ENCODE assay signal across 9 cellular contexts in the genomic region with DNA sequence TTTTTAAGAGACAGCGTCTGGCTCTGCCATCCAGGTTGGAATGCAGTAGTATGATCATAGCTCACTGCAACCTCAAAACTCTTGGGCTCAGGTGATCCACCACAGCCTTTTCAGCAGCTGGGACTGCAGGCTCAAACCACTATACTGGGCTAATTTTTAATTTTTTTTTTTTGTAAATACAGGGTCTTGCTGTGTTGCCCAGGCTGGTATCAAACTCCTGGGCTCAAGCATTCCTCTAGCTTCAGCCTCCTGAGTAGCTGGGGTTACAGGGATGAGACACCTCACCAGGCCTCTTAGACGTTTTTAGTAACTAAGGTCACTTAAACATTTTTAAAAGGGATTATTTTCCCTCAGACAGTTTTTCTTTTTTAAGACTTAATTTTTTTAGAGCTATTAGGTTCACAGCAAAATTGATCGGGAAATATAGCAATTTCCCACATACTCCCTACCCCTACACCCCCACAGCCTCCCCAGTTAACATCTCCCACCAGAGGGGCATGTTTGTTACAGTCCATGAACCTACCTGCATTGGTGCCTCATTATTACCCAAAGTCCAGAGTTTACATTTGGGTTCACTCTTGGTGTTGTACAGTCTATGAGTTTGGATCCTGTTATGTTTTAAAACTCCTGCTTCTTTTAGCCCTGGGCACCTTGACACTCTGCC. TPM values are rescaled to one million over a fixed set of nuclear protein-coding genes. Genes with fewer than 3 reads are reported as not detected.
DNase-seq lines count a peak whose midpoint lies in the region; ATAC-seq and TF ChIP-seq lines count a peak whose summit lies in the region.
"Had no signal": no experiment of that assay in that cellular context is flagged by ENCODE, and none has a peak within 500 bp of the region (broad histone marks: within the 10 kb centered on the region; RNA-seq: fewer than 3 reads in every experiment).

No MANE protein-coding gene starts in this region.

- H3K4me2 ChIP-seq in Loucy (ENCODE audit: low read depth, low read length, poor library complexity, severe bottlenecking) (peak overlapping the region; percentile 81), neural cell (ENCODE audit: low read length) (peak overlapping the region; percentile 100)

- H3K9me2 ChIP-seq in Loucy (replicated peaks; ENCODE audit: low read depth, low read length) (no peaks in the 10 kb centered on the region), neural cell (ENCODE audit: insufficient read depth, low read length) (no peaks in the 10 kb centered on the region)

- no peak for TF ChIP-seq EP300 in neural cell (conservative IDR thresholded peaks at IDR 0.05; ENCODE audit: poor library complexity, severe bottlenecking)

- DNase-seq in CD4-positive, alpha-beta T cell, result no peak
- DNase-seq in G401 (ENCODE audit: low spot score) (no peak), DMS79 treated with DMSO at 0.1 percent for 48 hours (lab: John Stamatoyannopoulos, UW) (no peak)
- DNase-seq: foreskin keratinocyte had no signal

- H3K79me2 ChIP-seq in Loucy (ENCODE audit: insufficient read depth, low read length) (peaks cover 96% of the 10 kb centered on the region), neural cell (replicated peaks; ENCODE audit: insufficient read depth, low read length) (peaks cover 73% of the 10 kb centered on the region)

- in situ Hi-C loops in G401 (cut with HindIII; ENCODE audit: low sequenced_read_pairs), result no loop called here

- H3K9ac ChIP-seq in Loucy (ENCODE audit: low read depth, low read length, poor library complexity, severe bottlenecking) (peak overlapping the region; percentile 97), neural cell (ENCODE audit: low read length) (peak overlapping the region; percentile 84)

- H3K9me3 Mint-ChIP-seq in CD4-positive, alpha-beta T cell, result no peaks in the 10 kb centered on the region

- POLR2A ChIA-PET in CD4-positive, alpha-beta T cell (lab: Charles Lee), result interaction anchor here (0.7 to 1.4 kb wide), 4 partner anchors 10 to 59 kb away, joined by 3 to 4 read pairs (median 4); no protein-coding TSS in a partner anchor

- no peak for TF ChIP-seq RAD21 in neural cell (conservative IDR thresholded peaks at IDR 0.05)

- peaks cover 79% of the 10 kb centered on the region for H4K20me1 ChIP-seq in Loucy (ENCODE audit: insufficient read depth, low read length, poor library complexity, severe bottlenecking)
- peaks cover 37% of the 10 kb centered on the region for H4K20me1 ChIP-seq in neural cell (ENCODE audit: insufficient read depth)

- no peaks in the 10 kb centered on the region for H3K9me3 ChIP-seq in CD4-positive, alpha-beta T cell (ENCODE audit: control insufficient read depth, low read length)
- H3K9me3 ChIP-seq in Loucy (ENCODE audit: insufficient read depth, low read depth, low read length) (no peaks in the 10 kb centered on the region), neural cell (ENCODE audit: low read length) (no peaks in the 10 kb centered on the region)

- peaks cover 28% of the 10 kb centered on the region; the same call in 1 of the 2 replicates for H3K36me3 ChIP-seq in Loucy (ENCODE audit: insufficient read depth, low read length)
- H3K36me3 ChIP-seq in neural cell (ENCODE audit: insufficient read depth, low read length), result no peaks in the 10 kb centered on the region

- no peak for ATAC-seq in CD4-positive, alpha-beta T cell (ENCODE audit: poor library complexity)
- ATAC-seq in GM19397 (IDR thresholded peaks at IDR 0.05; ENCODE audit: unreplicated experiment) (no peak), GM18505 (IDR thresholded peaks at IDR 0.05; ENCODE audit: unreplicated experiment) (no peak)
- ATAC-seq: foreskin keratinocyte had no signal

- H3F3A ChIP-seq in Loucy (ENCODE audit: low read depth), result peaks cover 4% of the 10 kb centered on the region
- H3F3A ChIP-seq in neural cell (ENCODE audit: insufficient read depth, low read length, poor library complexity, severe bottlenecking), result no peaks in the 10 kb centered on the region

- H3K27ac ChIP-seq in CD4-positive, alpha-beta T cell (ENCODE audit: low read depth, low read length), result peak overlapping the region; percentile 2
- peak overlapping the region; percentile 29 for H3K27ac ChIP-seq in cingulate gyrus (ENCODE audit: low read depth, low read length)
- H3K27ac ChIP-seq in neural cell (ENCODE audit: low read length), result no peak overlapping the region
- H3K27ac ChIP-seq: foreskin keratinocyte had no signal

- H3K27ac Mint-ChIP-seq in CD4-positive, alpha-beta T cell, result peak overlapping the region; percentile 84

- H3K4me3 Mint-ChIP-seq in CD4-positive, alpha-beta T cell, result peak overlapping the region; percentile 99

- no peak for TF ChIP-seq POLR2A in GM18505 (IDR thresholded peaks at IDR 0.05; ENCODE audit: borderline replicate concordance, extremely low read depth, insufficient read depth, insufficient read length)

- no peaks in the 10 kb centered on the region for H3K27me3 Mint-ChIP-seq in CD4-positive, alpha-beta T cell

- H3K4me3 ChIP-seq in Loucy (ENCODE audit: low read length, poor library complexity, severe bottlenecking), result peak overlapping the region; percentile 99
- H3K4me3 ChIP-seq in neural cell (ENCODE audit: low read length), result peak overlapping the region; percentile 91

- TF ChIP-seq CTCF in CD4-positive, alpha-beta T cell (IDR thresholded peaks at IDR 0.05), result no peak
- TF ChIP-seq CTCF in Loucy (conservative IDR thresholded peaks at IDR 0.05; ENCODE audit: low read length) (no peak), neural cell (IDR thresholded peaks at IDR 0.05; ENCODE audit: poor library complexity, severe bottlenecking) (no peak)

- no peaks in the 10 kb centered on the region for H3K27me3 ChIP-seq in CD4-positive, alpha-beta T cell (ENCODE audit: control insufficient read depth, insufficient read depth, low read length)
- H3K27me3 ChIP-seq in Loucy (ENCODE audit: insufficient read depth, low read length, poor library complexity, severe bottlenecking) (peaks cover 7% of the 10 kb centered on the region), neural cell (ENCODE audit: insufficient read depth, low read depth, low read length) (no peaks in the 10 kb centered on the region)
- H3K27me3 ChIP-seq: foreskin keratinocyte had no signal

- CTCF ChIA-PET in CD4-positive, alpha-beta T cell (lab: Charles Lee), result interaction anchor here (0.7 to 1.5 kb wide), 2 partner anchors 30 to 98 kb away, joined by 4 read pairs; no protein-coding TSS in a partner anchor

- H3K4me1 ChIP-seq in Loucy (ENCODE audit: insufficient read depth, low read length, poor library complexity, severe bottlenecking), result peaks cover 40% of the 10 kb centered on the region

- peaks cover 31% of the 10 kb centered on the region for H3K36me3 Mint-ChIP-seq in CD4-positive, alpha-beta T cell (ENCODE audit: low read depth)

- peaks cover 66% of the 10 kb centered on the region for H3K4me1 Mint-ChIP-seq in CD4-positive, alpha-beta T cell (ENCODE audit: low read depth)

- intact Hi-C loops in CD4-positive, alpha-beta T cell (cut with DNase I, micrococcal nuclease), result loop anchor here (5.0 kb wide), 3 partner anchors 33 to 353 kb away; partner anchors contain the start of gene RSPH14 (in 1 of the 2)

- H2AFZ ChIP-seq in Loucy (ENCODE audit: low read length) (no peak overlapping the region), neural cell (ENCODE audit: low read depth, low read length) (no peak overlapping the region)

TF ChIP-seq in neural cell, 6 proteins besides CTCF, POLR2A, EP300 and RAD21:
- TF ChIP-seq POLR2AphosphoS5 (IDR thresholded peaks at IDR 0.05), result no peak
- no peak for TF ChIP-seq SMC3 (conservative IDR thresholded peaks at IDR 0.05; ENCODE audit: poor library complexity)
- no peak for TF ChIP-seq TAF1 (IDR thresholded peaks at IDR 0.05; ENCODE audit: low read depth)
- TF ChIP-seq, protein P1, sequence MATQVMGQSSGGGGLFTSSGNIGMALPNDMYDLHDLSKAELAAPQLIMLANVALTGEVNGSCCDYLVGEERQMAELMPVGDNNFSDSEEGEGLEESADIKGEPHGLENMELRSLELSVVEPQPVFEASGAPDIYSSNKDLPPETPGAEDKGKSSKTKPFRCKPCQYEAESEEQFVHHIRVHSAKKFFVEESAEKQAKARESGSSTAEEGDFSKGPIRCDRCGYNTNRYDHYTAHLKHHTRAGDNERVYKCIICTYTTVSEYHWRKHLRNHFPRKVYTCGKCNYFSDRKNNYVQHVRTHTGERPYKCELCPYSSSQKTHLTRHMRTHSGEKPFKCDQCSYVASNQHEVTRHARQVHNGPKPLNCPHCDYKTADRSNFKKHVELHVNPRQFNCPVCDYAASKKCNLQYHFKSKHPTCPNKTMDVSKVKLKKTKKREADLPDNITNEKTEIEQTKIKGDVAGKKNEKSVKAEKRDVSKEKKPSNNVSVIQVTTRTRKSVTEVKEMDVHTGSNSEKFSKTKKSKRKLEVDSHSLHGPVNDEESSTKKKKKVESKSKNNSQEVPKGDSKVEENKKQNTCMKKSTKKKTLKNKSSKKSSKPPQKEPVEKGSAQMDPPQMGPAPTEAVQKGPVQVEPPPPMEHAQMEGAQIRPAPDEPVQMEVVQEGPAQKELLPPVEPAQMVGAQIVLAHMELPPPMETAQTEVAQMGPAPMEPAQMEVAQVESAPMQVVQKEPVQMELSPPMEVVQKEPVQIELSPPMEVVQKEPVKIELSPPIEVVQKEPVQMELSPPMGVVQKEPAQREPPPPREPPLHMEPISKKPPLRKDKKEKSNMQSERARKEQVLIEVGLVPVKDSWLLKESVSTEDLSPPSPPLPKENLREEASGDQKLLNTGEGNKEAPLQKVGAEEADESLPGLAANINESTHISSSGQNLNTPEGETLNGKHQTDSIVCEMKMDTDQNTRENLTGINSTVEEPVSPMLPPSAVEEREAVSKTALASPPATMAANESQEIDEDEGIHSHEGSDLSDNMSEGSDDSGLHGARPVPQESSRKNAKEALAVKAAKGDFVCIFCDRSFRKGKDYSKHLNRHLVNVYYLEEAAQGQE (IDR thresholded peaks at IDR 0.05; ENCODE audit: borderline replicate concordance), result no peak
- TF ChIP-seq MXI1 (conservative IDR thresholded peaks at IDR 0.05; ENCODE audit: poor library complexity, severe bottlenecking), result no peak
- TF ChIP-seq EZH2 (IDR thresholded peaks at IDR 0.05; ENCODE audit: borderline replicate concordance, insufficient read depth, low read length, poor library complexity, severe bottlenecking), result no peak

RNA-seq across cellular contexts. Expression of gene BCR, which starts 3.9 kb away (rescaled TPM):
- 10 to 100 TPM; 60.0 to 64.8 TPM for total RNA-seq in CD4-positive, alpha-beta T cell
- 53.6 and 57.5 TPM in 2 replicates for polyA plus RNA-seq in neural cell
- 103 and 118 TPM in 2 replicates for polyA minus RNA-seq in neural cell
- total RNA-seq in G401 (2014; rRNA removed; shearing (Covaris generic)), result 32.4 and 55.9 TPM in 2 replicates

RNA-seq across cellular contexts. Expression of gene RAB36, which starts 39.0 kb away (rescaled TPM):
- total RNA-seq in CD4-positive, alpha-beta T cell, result under 1 TPM; 0.77 to 0.87 TPM
- 3.2 TPM in 2 replicates for polyA plus RNA-seq in neural cell
- polyA minus RNA-seq in neural cell, result 6.3 and 7.2 TPM in 2 replicates
- 1.5 and 3.3 TPM in 2 replicates for total RNA-seq in G401 (2014; rRNA removed; shearing (Covaris generic))

RNA-seq across cellular contexts. Expression of gene RSPH14, which starts 42.4 kb away (rescaled TPM):
- total RNA-seq in CD4-positive, alpha-beta T cell, result 1 to 10 TPM; 1.2 to 1.5 TPM
- 2.8 and 4.3 TPM in 2 replicates for polyA plus RNA-seq in neural cell
- polyA minus RNA-seq in neural cell, result 1.7 and 5.2 TPM in 2 replicates
- 1.7 TPM in 1 of 2 replicates, not detected in the other for total RNA-seq in G401 (2014; rRNA removed; shearing (Covaris generic))
- total RNA-seq: foreskin keratinocyte had no signal
